ENCODE assay signal across 8 cellular contexts in genomic region chr3:15241341-15241740, GRCh38.
A peak's percentile ranks its signal among the peaks of the same experiment; 100 is the strongest.
DNase-seq lines count a peak whose midpoint lies in the region; ATAC-seq and TF ChIP-seq lines count a peak whose summit lies in the region.

No MANE protein-coding gene starts in this region.

- no peak for TF ChIP-seq POLR2A in NB4 (IDR thresholded peaks at IDR 0.05; ENCODE audit: extremely low read depth, insufficient read length)

- TF ChIP-seq CTCF in GM12864 (IDR thresholded peaks at IDR 0.05; ENCODE audit: low read depth, low read length, missing control alignments) (peak; percentile 34), NB4 (IDR thresholded peaks at IDR 0.05; ENCODE audit: low read depth, low read length) (peak; percentile 53)

- peak; percentile 15 for DNase-seq in GM12864 (ENCODE audit: low read depth)
- peak; percentile 56 for DNase-seq in NB4 (ENCODE audit: low read depth)
- DNase-seq in activated gamma-delta T cell treated with anti-CD3 and anti-CD28 coated beads, Interleukin-2, amount 50 U/mL, for 16 hours (ENCODE audit: low read depth): peak; percentile 7
- peak; percentile 30 for DNase-seq in left kidney (ENCODE audit: low read depth, low spot score)
- DNase-seq in NCI-H1048 (lab: John Stamatoyannopoulos, UW): no peak
- no peak for DNase-seq in T1000 (lab: John Stamatoyannopoulos, UW)

- no peak overlapping the region for H3K4me3 ChIP-seq in GM12864 (ENCODE audit: low read depth, low read length)
- H3K4me3 ChIP-seq in NB4 (ENCODE audit: low read depth, low read length): no peak overlapping the region

- ATAC-seq in GM19328 (IDR thresholded peaks at IDR 0.05; ENCODE audit: unreplicated experiment) (no peak), GM19351 (IDR thresholded peaks at IDR 0.05; ENCODE audit: unreplicated experiment) (no peak)

Comparison
In these comparisons a context has a peak if more than half of its experiments do, and no peak if none do; other contexts are left out.
1. DNase-seq: peak in GM12864 (single experiment), NB4 (single experiment), activated gamma-delta T cell treated with anti-CD3 and anti-CD28 coated beads, Interleukin-2, amount 50 U/mL, for 16 hours (single experiment) and left kidney (single experiment); none in NCI-H1048 (single experiment) and T1000 (single experiment).